Comparison of ENCODE assay signal across 23 cellular contexts in genomic region chrX:349196-349595, GRCh38. TPM values are rescaled to one million over a fixed set of nuclear protein-coding genes. Genes with fewer than 3 reads are reported as not detected.
DNase-seq lines count a peak whose midpoint lies in the region; ATAC-seq and TF ChIP-seq lines count a peak whose summit lies in the region.
"Had no signal": no experiment of that assay in that cellular context is flagged by ENCODE, and none has a peak within 500 bp of the region (broad histone marks: within the 10 kb centered on the region; RNA-seq: fewer than 3 reads in every experiment).

No MANE protein-coding gene starts in this region.

- no peak overlapping the region for H3K4me2 ChIP-seq in neural progenitor cell

- peaks cover 10% of the 10 kb centered on the region for H3K79me2 ChIP-seq in neural progenitor cell (ENCODE audit: low read depth)

- peaks cover 14% of the 10 kb centered on the region for H3K4me1 Mint-ChIP-seq in neural progenitor cell
- no peaks in the 10 kb centered on the region for H3K4me1 Mint-ChIP-seq in activated CD4-positive, alpha-beta memory T cell treated with anti-CD3 and anti-CD28 coated beads, Interleukin-2, amount 10 ng/mL, durations not matched to agents 7 days and 5 days
- H3K4me1 Mint-ChIP-seq: activated CD4-positive, alpha-beta T cell treated with anti-CD3 and anti-CD28 coated beads for 36 hours; activated naive CD4-positive, alpha-beta T cell treated with anti-CD3 and anti-CD28 coated beads, Interleukin-2, amount 50 U/mL, for 24 hours; CD14-positive monocyte had no signal

- no peaks in the 10 kb centered on the region for H3K36me3 ChIP-seq in neural progenitor cell
- H3K36me3 ChIP-seq: breast epithelium, lower lobe of right lung, SJSA1 had no signal

- no peak overlapping the region for H3K4me3 Mint-ChIP-seq in neural progenitor cell
- H3K4me3 Mint-ChIP-seq in activated CD4-positive, alpha-beta memory T cell treated with anti-CD3 and anti-CD28 coated beads, Interleukin-2, amount 10 ng/mL, durations not matched to agents 7 days and 5 days, result no peak overlapping the region
- H3K4me3 Mint-ChIP-seq: activated CD4-positive, alpha-beta T cell treated with anti-CD3 and anti-CD28 coated beads for 36 hours; activated naive CD4-positive, alpha-beta T cell treated with anti-CD3 and anti-CD28 coated beads, Interleukin-2, amount 50 U/mL, for 24 hours; CD14-positive monocyte; HFFc6 had no signal

- H3K4me3 ChIP-seq in neural progenitor cell, result no peak overlapping the region
- H3K4me3 ChIP-seq: breast epithelium, lower lobe of right lung, SJSA1, skin epidermis, upper lobe of left lung had no signal

- H3K9me3 ChIP-seq in neural progenitor cell (ENCODE audit: low read depth), result no peaks in the 10 kb centered on the region
- H3K9me3 ChIP-seq: breast epithelium, lower lobe of right lung, neutrophil, upper lobe of left lung had no signal

- peaks cover 4% of the 10 kb centered on the region for H3K9me3 Mint-ChIP-seq in neural progenitor cell
- H3K9me3 Mint-ChIP-seq in activated CD4-positive, alpha-beta memory T cell treated with anti-CD3 and anti-CD28 coated beads, Interleukin-2, amount 10 ng/mL, durations not matched to agents 7 days and 5 days, result no peaks in the 10 kb centered on the region
- H3K9me3 Mint-ChIP-seq: activated naive CD4-positive, alpha-beta T cell treated with anti-CD3 and anti-CD28 coated beads, Interleukin-2, amount 50 U/mL, for 24 hours had no signal

- no peaks in the 10 kb centered on the region for H3K4me1 ChIP-seq in neural progenitor cell
- H3K4me1 ChIP-seq: breast epithelium, lower lobe of right lung, SJSA1, upper lobe of left lung had no signal

- POLR2A ChIA-PET in activated CD4-positive, alpha-beta memory T cell treated with anti-CD3 and anti-CD28 coated beads, Interleukin-2, amount 10 ng/mL, durations not matched to agents 7 days and 5 days (lab: Charles Lee), result no interaction called here

- intact Hi-C loops in Right ventricle myocardium inferior (cut with DNase I) (no loop called here), cardiac septum (cut with DNase I) (no loop called here)

- TF ChIP-seq CTCF in neural progenitor cell (IDR thresholded peaks at IDR 0.05), result no peak

- DNase-seq in Right ventricle myocardium inferior (ENCODE audit: missing footprints) (peak; percentile 30), cardiac septum (ENCODE audit: low spot score) (no peak), hypothalamus (lab: John Stamatoyannopoulos, UW) (peak in 33 of 51 donors; percentile 0 to 78 (median 39)), neural progenitor cell (ENCODE audit: low spot score) (no peak), NCI-H226 (no peak), NCI-H1092 treated with DMSO at 0.1 percent for 48 hours (lab: John Stamatoyannopoulos, UW) (no peak), NCI-H345 (lab: John Stamatoyannopoulos, UW) (no peak)
- DNase-seq in activated CD4-positive, alpha-beta memory T cell treated with anti-CD3 and anti-CD28 coated beads, Interleukin-2, amount 10 ng/mL, durations not matched to agents 7 days and 5 days, result no peak
- DNase-seq: activated CD4-positive, alpha-beta T cell treated with anti-CD3 and anti-CD28 coated beads for 36 hours; activated T-cell treated with anti-CD3 and anti-CD28 coated beads for 4 hours; effector CD4-positive, alpha-beta T cell; HFFc6; lower lobe of right lung; MM.1S; NCI-H1930; NCI-H524 had no signal

- CTCF ChIA-PET in activated CD4-positive, alpha-beta memory T cell treated with anti-CD3 and anti-CD28 coated beads, Interleukin-2, amount 10 ng/mL, durations not matched to agents 7 days and 5 days (lab: Charles Lee), result no interaction called here

- H3F3A ChIP-seq in neural progenitor cell (ENCODE audit: low read depth), result no peaks in the 10 kb centered on the region

- no peaks in the 10 kb centered on the region for H3K27me3 ChIP-seq in neural progenitor cell
- H3K27me3 ChIP-seq: breast epithelium, neutrophil, SJSA1, upper lobe of left lung had no signal

- no peak overlapping the region for H3K9ac ChIP-seq in neural progenitor cell

- peaks cover 35% of the 10 kb centered on the region for H3K36me3 Mint-ChIP-seq in neural progenitor cell
- H3K36me3 Mint-ChIP-seq in activated CD4-positive, alpha-beta memory T cell treated with anti-CD3 and anti-CD28 coated beads, Interleukin-2, amount 10 ng/mL, durations not matched to agents 7 days and 5 days (ENCODE audit: low read depth), result peaks cover 22% of the 10 kb centered on the region

- H3K27ac Mint-ChIP-seq in neural progenitor cell, result peak overlapping the region; percentile 54
- no peak overlapping the region for H3K27ac Mint-ChIP-seq in activated CD4-positive, alpha-beta memory T cell treated with anti-CD3 and anti-CD28 coated beads, Interleukin-2, amount 10 ng/mL, durations not matched to agents 7 days and 5 days
- H3K27ac Mint-ChIP-seq: activated CD4-positive, alpha-beta T cell treated with anti-CD3 and anti-CD28 coated beads for 36 hours; activated naive CD4-positive, alpha-beta T cell treated with anti-CD3 and anti-CD28 coated beads, Interleukin-2, amount 50 U/mL, for 24 hours; CD14-positive monocyte; HFFc6 had no signal

- H4K20me1 ChIP-seq in neural progenitor cell (ENCODE audit: low read depth), result peaks cover 7% of the 10 kb centered on the region

- peak; percentile 38 for ATAC-seq in Right ventricle myocardium inferior
- ATAC-seq: activated CD4-positive, alpha-beta T cell treated with anti-CD3 and anti-CD28 coated beads for 36 hours; lower lobe of right lung had no signal

- H2AFZ ChIP-seq in neural progenitor cell (replicated peaks), result no peak overlapping the region

- H3K27ac ChIP-seq in neural progenitor cell, result no peak overlapping the region
- H3K27ac ChIP-seq: breast epithelium, lower lobe of right lung, neutrophil, SJSA1, skin epidermis, upper lobe of left lung had no signal

- peaks cover 4% of the 10 kb centered on the region for H3K27me3 Mint-ChIP-seq in neural progenitor cell (ENCODE audit: insufficient read depth, low read depth)
- H3K27me3 Mint-ChIP-seq in activated CD4-positive, alpha-beta memory T cell treated with anti-CD3 and anti-CD28 coated beads, Interleukin-2, amount 10 ng/mL, durations not matched to agents 7 days and 5 days, result no peaks in the 10 kb centered on the region
- H3K27me3 Mint-ChIP-seq: activated CD4-positive, alpha-beta T cell treated with anti-CD3 and anti-CD28 coated beads for 36 hours; activated naive CD4-positive, alpha-beta T cell treated with anti-CD3 and anti-CD28 coated beads, Interleukin-2, amount 50 U/mL, for 24 hours had no signal

RNA-seq across cellular contexts. Expression of gene GTPBP6, which starts 30.6 kb away (rescaled TPM):
- total RNA-seq in Right ventricle myocardium inferior, result 51.4 TPM
- total RNA-seq in cardiac septum, result 35.3 TPM
- total RNA-seq in neural progenitor cell (ENCODE audit: low replicate concordance), result 16.6 and 52.6 TPM in 2 replicates
- 10 to 100 TPM; 46.2 to 46.7 TPM for total RNA-seq in activated CD4-positive, alpha-beta memory T cell treated with anti-CD3 and anti-CD28 coated beads, Interleukin-2, amount 10 ng/mL, durations not matched to agents 7 days and 5 days

RNA-seq across cellular contexts. Expression of gene PPP2R3B, which starts 37.5 kb away (rescaled TPM):
- 164 TPM for total RNA-seq in Right ventricle myocardium inferior
- total RNA-seq in cardiac septum, result 128 TPM
- total RNA-seq in neural progenitor cell (ENCODE audit: low replicate concordance), result 30.3 and 81.8 TPM in 2 replicates
- 10 to 100 TPM; 26.1 to 26.3 TPM for total RNA-seq in activated CD4-positive, alpha-beta memory T cell treated with anti-CD3 and anti-CD28 coated beads, Interleukin-2, amount 10 ng/mL, durations not matched to agents 7 days and 5 days

Comparison
In these comparisons a context has a peak if more than half of its experiments do, and no peak if none do; other contexts are left out.
1. DNase-seq: peak in Right ventricle myocardium inferior (single experiment) and hypothalamus (33 of 51); none in cardiac septum (single experiment), neural progenitor cell (single experiment), activated CD4-positive, alpha-beta memory T cell treated with anti-CD3 and anti-CD28 coated beads, Interleukin-2, amount 10 ng/mL, durations not matched to agents 7 days and 5 days (single experiment), NCI-H226 (single experiment), NCI-H1092 treated with DMSO at 0.1 percent for 48 hours (single experiment) and NCI-H345 (single experiment).